ENCODE assay signal across 21 cellular contexts in genomic region chr11:99098258-99098657, GRCh38.
DNase-seq lines count a peak whose midpoint lies in the region; ATAC-seq lines count a peak whose summit lies in the region.
"Had no signal": no experiment of that assay in that cellular context is flagged by ENCODE, and none has a peak within 500 bp of the region (broad histone marks: within the 10 kb centered on the region; RNA-seq: fewer than 3 reads in every experiment).

No MANE protein-coding gene starts in this region.

- H3K9me3 Mint-ChIP-seq in activated naive CD4-positive, alpha-beta T cell treated with anti-CD3 and anti-CD28 coated beads, Interleukin-2, amount 50 U/mL, for 72 hours = peaks cover 3 to 9% of the 10 kb centered on the region in 2 donors
- peaks cover 8% of the 10 kb centered on the region for H3K9me3 Mint-ChIP-seq in activated naive CD4-positive, alpha-beta T cell treated with anti-CD3 and anti-CD28 coated beads, Interleukin-2, amount 10 ng/mL, durations not matched to agents 7 days and 5 days

- peaks cover 0 to 6% of the 10 kb centered on the region in 2 donors for H3K36me3 Mint-ChIP-seq in activated naive CD4-positive, alpha-beta T cell treated with anti-CD3 and anti-CD28 coated beads, Interleukin-2, amount 50 U/mL, for 72 hours
- no peaks in the 10 kb centered on the region for H3K36me3 Mint-ChIP-seq in activated naive CD4-positive, alpha-beta T cell treated with anti-CD3 and anti-CD28 coated beads, Interleukin-2, amount 10 ng/mL, durations not matched to agents 7 days and 5 days
- H3K36me3 Mint-ChIP-seq: natural killer cell treated with Interleukin-12 subunit alpha and Interleukin-12 subunit beta and Interleukin-15 and Interleukin-18, amount 100 ng/mL, for 72 hours had no signal

- CTCF ChIA-PET in activated naive CD4-positive, alpha-beta T cell treated with anti-CD3 and anti-CD28 coated beads, Interleukin-2, amount 10 ng/mL, durations not matched to agents 7 days and 5 days (lab: Charles Lee) = no interaction called here

- H3K4me3 Mint-ChIP-seq in activated naive CD4-positive, alpha-beta T cell treated with anti-CD3 and anti-CD28 coated beads, Interleukin-2, amount 10 ng/mL, durations not matched to agents 7 days and 5 days = no peak overlapping the region
- H3K4me3 Mint-ChIP-seq: B cell; endodermal cell; H9; natural killer cell treated with Interleukin-12 subunit alpha and Interleukin-12 subunit beta and Interleukin-15 and Interleukin-18, amount 100 ng/mL, for 72 hours had no signal

- DNase-seq in NCI-H82 (lab: John Stamatoyannopoulos, UW) (peak; percentile 8), NCI-H82 treated with DMSO at 0.1 percent for 48 hours (lab: John Stamatoyannopoulos, UW; ENCODE audit: unreplicated experiment) (no peak), OCI-M1 (lab: John Stamatoyannopoulos, UW) (peak; percentile 9), DMS53 treated with DMSO at 0.1 percent for 48 hours (lab: John Stamatoyannopoulos, UW; ENCODE audit: unreplicated experiment) (no peak)
- no peak for DNase-seq in activated T-cell treated with anti-CD3 and anti-CD28 coated beads, Interleukin-2, amount 50 U/mL, for 1 hour
- DNase-seq in activated naive CD4-positive, alpha-beta T cell treated with anti-CD3 and anti-CD28 coated beads, Interleukin-2, amount 50 U/mL, for 72 hours (ENCODE audit: low spot score in 2 of 2) = no peak
- no peak for DNase-seq in activated naive CD4-positive, alpha-beta T cell treated with anti-CD3 and anti-CD28 coated beads, Interleukin-2, amount 10 ng/mL, durations not matched to agents 7 days and 5 days
- DNase-seq: 8988T; brain microvascular endothelial cell; endodermal cell; H9; Karpas-422; NCI-H2029 treated with DMSO at 0.1 percent for 48 hours; NCI-H446 treated with DMSO at 0.1 percent for 48 hours; pancreas; right lobe of liver; Right ventricle myocardium superior; stimulated activated CD4-positive, alpha-beta T cell treated with anti-CD3 and anti-CD28 coated beads, Interleukin-15, amount 100 ng/mL, for 24 hours had no signal

- no peaks in the 10 kb centered on the region for H3K4me1 Mint-ChIP-seq in activated naive CD4-positive, alpha-beta T cell treated with anti-CD3 and anti-CD28 coated beads, Interleukin-2, amount 10 ng/mL, durations not matched to agents 7 days and 5 days
- H3K4me1 Mint-ChIP-seq: B cell, endodermal cell, H9 had no signal

- peak; percentile 21 for ATAC-seq in HG02943 (IDR thresholded peaks at IDR 0.05; ENCODE audit: low read depth, unreplicated experiment)
- ATAC-seq in activated naive CD4-positive, alpha-beta T cell treated with anti-CD3 and anti-CD28 coated beads, Interleukin-2, amount 50 U/mL, for 72 hours = no peak
- ATAC-seq: natural killer cell treated with Interleukin-12 subunit alpha and Interleukin-12 subunit beta and Interleukin-15 and Interleukin-18, amount 100 ng/mL, for 72 hours; right lobe of liver had no signal

- H3K27me3 Mint-ChIP-seq in activated naive CD4-positive, alpha-beta T cell treated with anti-CD3 and anti-CD28 coated beads, Interleukin-2, amount 10 ng/mL, durations not matched to agents 7 days and 5 days = no peaks in the 10 kb centered on the region
- H3K27me3 Mint-ChIP-seq: B cell; natural killer cell treated with Interleukin-12 subunit alpha and Interleukin-12 subunit beta and Interleukin-15 and Interleukin-18, amount 100 ng/mL, for 72 hours had no signal

- H3K27ac Mint-ChIP-seq in activated naive CD4-positive, alpha-beta T cell treated with anti-CD3 and anti-CD28 coated beads, Interleukin-2, amount 50 U/mL, for 72 hours = no peak overlapping the region
- no peak overlapping the region for H3K27ac Mint-ChIP-seq in activated naive CD4-positive, alpha-beta T cell treated with anti-CD3 and anti-CD28 coated beads, Interleukin-2, amount 10 ng/mL, durations not matched to agents 7 days and 5 days
- H3K27ac Mint-ChIP-seq: B cell; endodermal cell; H9; natural killer cell treated with Interleukin-12 subunit alpha and Interleukin-12 subunit beta and Interleukin-15 and Interleukin-18, amount 100 ng/mL, for 72 hours had no signal

Comparison
In these comparisons a context has a peak if more than half of its experiments do, and no peak if none do; other contexts are left out.
1. DNase-seq: peak in NCI-H82 (single experiment) and OCI-M1 (single experiment); none in NCI-H82 treated with DMSO at 0.1 percent for 48 hours (single experiment), activated T-cell treated with anti-CD3 and anti-CD28 coated beads, Interleukin-2, amount 50 U/mL, for 1 hour (single experiment), activated naive CD4-positive, alpha-beta T cell treated with anti-CD3 and anti-CD28 coated beads, Interleukin-2, amount 50 U/mL, for 72 hours (0 of 2), DMS53 treated with DMSO at 0.1 percent for 48 hours (single experiment) and activated naive CD4-positive, alpha-beta T cell treated with anti-CD3 and anti-CD28 coated beads, Interleukin-2, amount 10 ng/mL, durations not matched to agents 7 days and 5 days (single experiment).